7 cellular contexts compared by ENCODE assay signal in the genomic region with DNA sequence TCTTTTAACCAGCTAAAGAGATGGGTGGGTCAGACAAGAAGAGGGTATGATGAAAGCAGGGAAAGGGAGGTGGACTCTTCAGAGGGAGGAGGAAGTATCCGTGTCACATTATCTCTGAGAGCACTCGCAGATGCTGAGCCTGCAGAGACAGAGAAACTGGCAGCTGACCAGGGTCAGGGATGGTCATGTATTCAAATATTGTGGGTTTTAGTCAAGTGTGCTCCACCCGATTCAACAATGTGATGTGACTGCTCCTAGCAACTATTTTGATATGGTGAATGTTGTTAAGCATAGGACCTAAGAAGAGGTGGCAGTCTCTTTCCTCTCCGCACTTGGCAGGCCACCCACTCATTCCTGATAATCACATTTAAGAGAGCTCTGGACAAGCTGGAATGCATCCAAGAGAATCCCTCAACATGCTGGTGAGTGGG.
DNase-seq lines count a peak whose midpoint lies in the region; ATAC-seq and FAIRE-seq lines count a peak whose summit lies in the region.

No MANE protein-coding gene starts in this region.

- FAIRE-seq in islet of Langerhans (lab: Jason Lieb, UNC) (peak; percentile 95), urothelium cell line (lab: Jason Lieb, UNC) (no peak)

- H3K36me3 Mint-ChIP-seq in activated naive CD8-positive, alpha-beta T cell treated with anti-CD3 and anti-CD28 coated beads, Interleukin-2, amount 50 U/mL, for 24 hours (ENCODE audit: low read depth): peaks cover 2% of the 10 kb centered on the region

- no peak overlapping the region for H3K27ac Mint-ChIP-seq in activated naive CD8-positive, alpha-beta T cell treated with anti-CD3 and anti-CD28 coated beads, Interleukin-2, amount 50 U/mL, for 24 hours

- DNase-seq in NCI-H2029 (lab: John Stamatoyannopoulos, UW) (peak; percentile 93), urothelium cell line (ENCODE audit: low spot score) (peak; percentile 66), HuH-7.5 (ENCODE audit: low spot score) (no peak)
- DNase-seq in activated naive CD8-positive, alpha-beta T cell treated with anti-CD3 and anti-CD28 coated beads, Interleukin-2, amount 50 U/mL, for 24 hours: no peak
- no peak for DNase-seq in stimulated activated CD4-positive, alpha-beta T cell treated with anti-CD3 and anti-CD28 coated beads, Interleukin-12 subunit alpha, Interleukin-12 subunit beta, amount 100 ng/mL, for 4 hours

- H3K4me3 Mint-ChIP-seq in activated naive CD8-positive, alpha-beta T cell treated with anti-CD3 and anti-CD28 coated beads, Interleukin-2, amount 50 U/mL, for 24 hours: peak overlapping the region; percentile 84

- peaks cover 7% of the 10 kb centered on the region for H3K27me3 Mint-ChIP-seq in activated naive CD8-positive, alpha-beta T cell treated with anti-CD3 and anti-CD28 coated beads, Interleukin-2, amount 50 U/mL, for 24 hours

- ATAC-seq in GM18517 (IDR thresholded peaks at IDR 0.05; ENCODE audit: unreplicated experiment): peak; percentile 28
- ATAC-seq in activated naive CD8-positive, alpha-beta T cell treated with anti-CD3 and anti-CD28 coated beads, Interleukin-2, amount 50 U/mL, for 24 hours: no peak

- peaks cover 42% of the 10 kb centered on the region for H3K4me1 Mint-ChIP-seq in activated naive CD8-positive, alpha-beta T cell treated with anti-CD3 and anti-CD28 coated beads, Interleukin-2, amount 50 U/mL, for 24 hours

- H3K9me3 Mint-ChIP-seq in activated naive CD8-positive, alpha-beta T cell treated with anti-CD3 and anti-CD28 coated beads, Interleukin-2, amount 50 U/mL, for 24 hours: no peaks in the 10 kb centered on the region

Comparison
In these comparisons a context has a peak if more than half of its experiments do, and no peak if none do; other contexts are left out.
1. DNase-seq: peak in NCI-H2029 (single experiment) and urothelium cell line (single experiment); none in activated naive CD8-positive, alpha-beta T cell treated with anti-CD3 and anti-CD28 coated beads, Interleukin-2, amount 50 U/mL, for 24 hours (single experiment), HuH-7.5 (single experiment) and stimulated activated CD4-positive, alpha-beta T cell treated with anti-CD3 and anti-CD28 coated beads, Interleukin-12 subunit alpha, Interleukin-12 subunit beta, amount 100 ng/mL, for 4 hours (single experiment).